15 cellular contexts compared by ENCODE assay signal in the genomic region with DNA sequence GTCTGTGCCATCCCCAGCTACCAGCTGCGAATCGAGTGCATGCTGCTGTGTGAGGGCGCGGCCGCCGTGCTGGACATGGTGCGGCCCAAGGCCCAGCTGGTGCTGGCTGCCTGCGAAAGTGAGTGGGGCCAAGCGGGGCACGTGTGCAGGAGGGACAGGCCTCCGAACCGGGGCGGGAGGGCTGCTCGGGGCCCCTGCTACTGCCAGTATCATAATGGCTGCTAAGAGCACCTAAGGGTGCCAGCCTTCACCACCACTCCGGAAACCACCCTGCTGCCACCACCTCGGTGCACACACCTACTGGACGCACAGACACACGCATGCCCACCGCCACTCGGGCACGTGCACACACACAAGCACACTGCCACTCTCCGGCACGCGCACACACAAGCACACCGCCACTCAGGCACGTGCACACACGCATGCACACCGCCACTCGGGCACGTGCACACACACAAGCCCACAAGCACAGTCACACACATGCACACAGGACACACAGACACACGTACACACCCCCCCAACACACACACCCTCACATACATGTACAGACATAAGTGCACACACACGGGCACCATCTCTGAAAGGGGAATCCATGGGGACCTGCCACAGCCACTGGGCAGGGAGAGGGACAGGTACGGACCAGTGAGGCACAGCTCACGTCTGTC. TPM values are rescaled to one million over a fixed set of nuclear protein-coding genes. Genes with fewer than 3 reads are reported as not detected.
A peak's percentile ranks its signal among the peaks of the same experiment; 100 is the strongest.
DNase-seq lines count a peak whose midpoint lies in the region; ATAC-seq and TF ChIP-seq lines count a peak whose summit lies in the region.
"Had no signal": no experiment of that assay in that cellular context is flagged by ENCODE, and none has a peak within 500 bp of the region (broad histone marks: within the 10 kb centered on the region; RNA-seq: fewer than 3 reads in every experiment).

No MANE protein-coding gene starts in this region.

- H3T11ph ChIP-seq in H9 (ENCODE audit: low read length) = no peak overlapping the region

- TF ChIP-seq RAD21 in IMR-90 (IDR thresholded peaks at IDR 0.05; ENCODE audit: low read length) = no peak

- in situ Hi-C loops in IMR-90 (cut with MboI; ENCODE audit: low sequenced_read_pairs) = no loop called here

- H3K36me3 Mint-ChIP-seq in H9 (ENCODE audit: insufficient read depth in 1 of 3, low read depth in 3 of 3) (peaks cover 4 to 22% (median 21%) of the 10 kb centered on the region in 3 experiments; a peak in 6 of 7 replicates), endothelial cell (ENCODE audit: low read depth, unreplicated experiment) (peaks cover 4% of the 10 kb centered on the region)

- no TSS peak for BruUV-seq in IMR-90 (replicated peaks; lab: Mats Ljungman, UMichigan)

- no peak for ATAC-seq in IMR-90 (ENCODE audit: low read depth)
- no peak for ATAC-seq in HG02642 (IDR thresholded peaks at IDR 0.05; ENCODE audit: poor library complexity, unreplicated experiment)
- ATAC-seq: A549, GM12878 had no signal

- H3K27ac Mint-ChIP-seq in H9 = peak overlapping the region in 2 of 3 experiments; percentile 14 to 80; a peak in 2 of 7 replicates
- no peak overlapping the region for H3K27ac Mint-ChIP-seq in endothelial cell (ENCODE audit: unreplicated experiment)
- H3K27ac Mint-ChIP-seq: CD4-positive, alpha-beta T cell had no signal

- H2BK120ac ChIP-seq in H9 (ENCODE audit: low read depth, low read length, poor library complexity, severe bottlenecking) = no peak overlapping the region
- H2BK120ac ChIP-seq in IMR-90 (ENCODE audit: low read depth, low read length) = no peak overlapping the region
- H2BK120ac ChIP-seq in trophoblast cell (ENCODE audit: insufficient read depth, low read length, poor library complexity) = no peak overlapping the region

- no peaks in the 10 kb centered on the region for H3K23me2 ChIP-seq in H9 (ENCODE audit: insufficient read length, low read depth, low read length, poor library complexity, severe bottlenecking)

- CTCF ChIA-PET in IMR-90 (lab: Yijun Ruan, JAX) = no interaction called here

- H2BK5ac ChIP-seq in H9 (ENCODE audit: insufficient read length, low read length) (no peak overlapping the region), IMR-90 (ENCODE audit: low read depth, low read length, poor library complexity, severe bottlenecking) (no peak overlapping the region), trophoblast cell (ENCODE audit: low read depth, low read length, poor library complexity) (no peak overlapping the region)

- no peak overlapping the region for H2BK12ac ChIP-seq in H9 (ENCODE audit: insufficient read length, low read depth, low read length)
- H2BK12ac ChIP-seq in trophoblast cell (ENCODE audit: low read length) = no peak overlapping the region

- H4K91ac ChIP-seq in H9 (ENCODE audit: insufficient read length, low read depth, low read length) (no peak overlapping the region), IMR-90 (ENCODE audit: insufficient read depth, low read depth, low read length) (no peak overlapping the region), trophoblast cell (ENCODE audit: low read depth, low read length) (no peak overlapping the region)

- H4K5ac ChIP-seq in H9 (ENCODE audit: insufficient read length, low read depth, low read length) = no peak overlapping the region
- H4K5ac ChIP-seq in IMR-90 (ENCODE audit: low read depth, low read length) = no peak overlapping the region

- H3K4me1 Mint-ChIP-seq in H9 (peaks cover 3 to 16% of the 10 kb centered on the region in 2 experiments), endothelial cell (ENCODE audit: unreplicated experiment) (no peaks in the 10 kb centered on the region)

- H3K36me3 ChIP-seq in IMR-90 (ENCODE audit: control insufficient read depth, insufficient read depth, low read length) (peaks cover 67% of the 10 kb centered on the region), trophoblast cell (ENCODE audit: control insufficient read depth in 1 of 2, insufficient read depth in 2 of 2, low read length in 2 of 2) (peaks cover 80 to 83% of the 10 kb centered on the region in 2 experiments)

- H2BK15ac ChIP-seq in H9 (ENCODE audit: low read depth, low read length) (no peak overlapping the region), IMR-90 (ENCODE audit: low read depth, low read length) (no peak overlapping the region)

- no peak overlapping the region for H2AK5ac ChIP-seq in H9 (ENCODE audit: insufficient read length, low read length)
- H2AK5ac ChIP-seq in IMR-90 (ENCODE audit: low read depth, low read length) = no peak overlapping the region
- no peak overlapping the region for H2AK5ac ChIP-seq in trophoblast cell (ENCODE audit: low read length)

- H3K56ac ChIP-seq in H9 (ENCODE audit: insufficient read length, low read depth, low read length) = no peak overlapping the region
- no peak overlapping the region for H3K56ac ChIP-seq in IMR-90 (ENCODE audit: extremely low read depth, insufficient read depth, low read length)

- no CpG with 5 or more reads among the region's 34 CpGs for WGBS in H9 (ENCODE audit: extremely low coverage, insufficient read length, low lambda C conversion rate)
- 93% methylated on average over 20 of the region's 34 CpGs; no CpG with 5 or more reads in 1 of the 2 experiments for WGBS in IMR-90 (ENCODE audit: extremely low coverage in 2 of 2, insufficient read length in 1 of 2), 2 experiments
- no CpG with 5 or more reads among the region's 34 CpGs for WGBS in trophoblast cell (ENCODE audit: extremely low coverage, insufficient coverage, insufficient read length)

- H3K27me3 Mint-ChIP-seq in H9 (ENCODE audit: low read depth) (no peaks in the 10 kb centered on the region), endothelial cell (ENCODE audit: unreplicated experiment) (peaks cover 7% of the 10 kb centered on the region)
- H3K27me3 Mint-ChIP-seq: CD4-positive, alpha-beta T cell had no signal

- no peaks in the 10 kb centered on the region for H3K9me3 ChIP-seq in H9 (ENCODE audit: control insufficient read depth, low read depth, low read length)
- no peaks in the 10 kb centered on the region for H3K9me3 ChIP-seq in IMR-90 (ENCODE audit: control insufficient read depth, insufficient read depth, low read length)
- H3K9me3 ChIP-seq in trophoblast cell (ENCODE audit: insufficient read depth, low read depth, low read length) = no peaks in the 10 kb centered on the region
- H3K9me3 ChIP-seq: A549 had no signal

- H3K23ac ChIP-seq in H9 (ENCODE audit: insufficient read length, low read depth, low read length) (no peak overlapping the region), IMR-90 (ENCODE audit: low read depth, low read length) (no peak overlapping the region), trophoblast cell (ENCODE audit: low read length) (no peak overlapping the region)

- H3K27ac ChIP-seq in H9 (ENCODE audit: insufficient read length, low read depth, low read length) (no peak overlapping the region), IMR-90 (ENCODE audit: insufficient read depth, low read length) (no peak overlapping the region), trophoblast cell (ENCODE audit: low read depth, low read length) (no peak overlapping the region)

- H3K9ac ChIP-seq in H9 (ENCODE audit: extremely low read depth, insufficient read length, low read length) (no peak overlapping the region), IMR-90 (ENCODE audit: low read depth, low read length) (no peak overlapping the region), trophoblast cell (ENCODE audit: low read length) (no peak overlapping the region)

- no peaks in the 10 kb centered on the region for H4K20me1 ChIP-seq in H9 (ENCODE audit: control insufficient read depth, insufficient read depth, insufficient read length)
- H4K20me1 ChIP-seq in IMR-90 (ENCODE audit: insufficient read depth, low read length) = peaks cover 22% of the 10 kb centered on the region

- no peaks in the 10 kb centered on the region for H3K79me1 ChIP-seq in H9 (ENCODE audit: insufficient read depth, low read depth, low read length, poor library complexity, severe bottlenecking)
- peaks cover 5 to 7% of the 10 kb centered on the region in 2 experiments; a peak in 1 of 4 replicates for H3K79me1 ChIP-seq in IMR-90 (ENCODE audit: low read depth in 1 of 2, low read length in 2 of 2)
- H3K79me1 ChIP-seq in trophoblast cell (ENCODE audit: low read length) = no peaks in the 10 kb centered on the region

- TF ChIP-seq POLR2A in IMR-90 (IDR thresholded peaks at IDR 0.05; ENCODE audit: low read depth, low read length) = no peak

- H3K4me3 ChIP-seq in IMR-90 (ENCODE audit: insufficient read depth, low read depth, low read length) (no peak overlapping the region), trophoblast cell (ENCODE audit: low read depth, low read length) (peak overlapping the region; percentile 41)
- H3K4me3 ChIP-seq: A549, GM12878 had no signal

- H2AK9ac ChIP-seq in IMR-90 (replicated peaks; ENCODE audit: low read depth, low read length, poor library complexity) = no peak overlapping the region

- H3K4ac ChIP-seq in H9 (ENCODE audit: low read depth, low read length) = no peak overlapping the region
- no peak overlapping the region for H3K4ac ChIP-seq in IMR-90 (ENCODE audit: low read depth, low read length)
- no peak overlapping the region for H3K4ac ChIP-seq in trophoblast cell (ENCODE audit: low read depth, low read length)

- H2BK20ac ChIP-seq in H9 (ENCODE audit: low read depth, low read length, poor library complexity, severe bottlenecking) (no peak overlapping the region), IMR-90 (ENCODE audit: low read depth, low read length) (no peak overlapping the region)

- TF ChIP-seq CTCF in H9 (conservative IDR thresholded peaks at IDR 0.05) = no peak
- no peak for TF ChIP-seq CTCF in IMR-90 (conservative IDR thresholded peaks at IDR 0.05; ENCODE audit: low read depth, low read length)
- no peak for TF ChIP-seq CTCF in endothelial cell (IDR thresholded peaks at IDR 0.05; ENCODE audit: unreplicated experiment)

- intact Hi-C loops in IMR-90 (cut with micrococcal nuclease) = no loop called here

- POLR2A ChIA-PET in IMR-90 (lab: Charles Lee; ENCODE audit: unreplicated experiment) = no interaction called here

- H4K8ac ChIP-seq in H9 (replicated peaks; ENCODE audit: insufficient read length, low read depth, low read length) (no peak overlapping the region), IMR-90 (ENCODE audit: low read depth in 2 of 2, low read length in 2 of 2) (no peak overlapping the region), trophoblast cell (ENCODE audit: low read depth, low read length) (no peak overlapping the region)

- H3K4me1 ChIP-seq in H9 (ENCODE audit: insufficient read depth, low read length) (no peaks in the 10 kb centered on the region), IMR-90 (ENCODE audit: control insufficient read depth, insufficient read depth, low read length) (peaks cover 4% of the 10 kb centered on the region; the same call in 1 of the 2 replicates), trophoblast cell (ENCODE audit: control insufficient read depth in 1 of 2, insufficient read depth in 2 of 2, low read length in 2 of 2) (no peaks in the 10 kb centered on the region)

- no peaks in the 10 kb centered on the region for H3K9me1 ChIP-seq in IMR-90 (ENCODE audit: insufficient read depth, low read length)

- no peak overlapping the region for H2AFZ ChIP-seq in H9 (ENCODE audit: low read length)
- peak overlapping the region; percentile 58 for H2AFZ ChIP-seq in IMR-90 (replicated peaks; ENCODE audit: low read length, poor library complexity)
- no peak overlapping the region for H2AFZ ChIP-seq in trophoblast cell (ENCODE audit: insufficient read depth, low read length, poor library complexity)

- H3K27me3 ChIP-seq in H9 (ENCODE audit: insufficient read depth, low read length) (no peaks in the 10 kb centered on the region), IMR-90 (ENCODE audit: control insufficient read depth, insufficient read depth, low read length) (no peaks in the 10 kb centered on the region), trophoblast cell (ENCODE audit: insufficient read depth, low read length) (no peaks in the 10 kb centered on the region)

- H3K18ac ChIP-seq in H9 (ENCODE audit: insufficient read length, low read depth, low read length) (no peak overlapping the region), IMR-90 (ENCODE audit: low read depth, low read length) (no peak overlapping the region), trophoblast cell (ENCODE audit: low read length) (no peak overlapping the region)

- H4K12ac ChIP-seq in trophoblast cell (ENCODE audit: low read depth, low read length) = no peak overlapping the region

- dilution Hi-C loops in IMR-90 (cut with HindIII; ENCODE audit: low sequenced_read_pairs, unreplicated experiment) = no loop called here

- no peak for DNase-seq in H9
- no peak for DNase-seq in IMR-90
- no peak for DNase-seq in endothelial cell (ENCODE audit: low spot score)
- DNase-seq in trophoblast cell = no peak
- no peak for DNase-seq in NOMO-1 treated with DMSO at 0.1 percent for 48 hours (lab: John Stamatoyannopoulos, UW; ENCODE audit: unreplicated experiment)
- no peak for DNase-seq in NOMO-1 treated with dmso at 0.1 percent for 144 hours (lab: John Stamatoyannopoulos, UW; ENCODE audit: unreplicated experiment)
- no peak for DNase-seq in activated CD4-positive, alpha-beta T cell treated with anti-CD3 and anti-CD28 coated beads for 4 hours
- DNase-seq: C1 segment of cervical spinal cord; CD4-positive, alpha-beta T cell; DMS79; GOT3; HCEC 1CT had no signal

- H3K14ac ChIP-seq in H9 (ENCODE audit: insufficient read depth, low read length) (no peak overlapping the region), IMR-90 (replicated peaks; ENCODE audit: low read depth, low read length) (no peak overlapping the region), trophoblast cell (ENCODE audit: low read length) (no peak overlapping the region)

- no peaks in the 10 kb centered on the region for H3K9me3 Mint-ChIP-seq in H9
- H3K9me3 Mint-ChIP-seq in endothelial cell (ENCODE audit: unreplicated experiment) = no peaks in the 10 kb centered on the region
- H3K9me3 Mint-ChIP-seq: CD4-positive, alpha-beta T cell had no signal

- H3K4me2 ChIP-seq in H9 (ENCODE audit: insufficient read depth, insufficient read length, low read length) = no peak overlapping the region
- no peak overlapping the region for H3K4me2 ChIP-seq in IMR-90 (ENCODE audit: low read depth, low read length)
- no peak overlapping the region for H3K4me2 ChIP-seq in trophoblast cell (ENCODE audit: low read length)
- H3K4me2 ChIP-seq: A549 had no signal

- H3K79me2 ChIP-seq in H9 (ENCODE audit: insufficient read depth, low read length) (no peaks in the 10 kb centered on the region), trophoblast cell (ENCODE audit: control insufficient read depth, insufficient read depth, low read length, poor library complexity) (no peaks in the 10 kb centered on the region)

- H3K4me3 Mint-ChIP-seq in H9 = no peak overlapping the region
- peak overlapping the region; percentile 80 for H3K4me3 Mint-ChIP-seq in endothelial cell (ENCODE audit: unreplicated experiment)
- H3K4me3 Mint-ChIP-seq: CD4-positive, alpha-beta T cell had no signal

RNA-seq across cellular contexts. Expression of a gene that starts 13.8 kb away (rescaled TPM):
- total RNA-seq in H9 (2021) = 7.8 and 8.5 TPM in 2 replicates
- total RNA-seq in IMR-90 (2012; rRNA removed) = 1.8 and 2.5 TPM in 2 replicates
- polyA plus RNA-seq in IMR-90 (2012; rRNA removed) = 3.9 and 5.2 TPM in 2 replicates
- 5.9 and 6.5 TPM in 2 replicates for polyA plus RNA-seq in IMR-90 (2012; cell fraction: cytosol; rRNA removed)
- 28.6 and 32.1 TPM in 2 replicates for polyA plus RNA-seq in IMR-90 (2012; cell fraction: nucleus; rRNA removed; ENCODE audit: low replicate concordance)
- 6.1 TPM for total RNA-seq in endothelial cell (ENCODE audit: unreplicated experiment)
- 2.9 and 3.4 TPM in 2 replicates for polyA plus RNA-seq in trophoblast cell (2013)

RNA-seq across cellular contexts. Expression of a gene that starts 20.8 kb away (rescaled TPM):
- total RNA-seq in H9 (2021) (58.3 and 59.1 TPM in 2 replicates), IMR-90 (2012; rRNA removed) (16.8 and 20.0 TPM in 2 replicates), endothelial cell (ENCODE audit: unreplicated experiment) (97.2 TPM)
- polyA plus RNA-seq in IMR-90 (2012; rRNA removed) = 62.1 and 76.2 TPM in 2 replicates
- polyA plus RNA-seq in IMR-90 (2012; cell fraction: cytosol; rRNA removed) = 39.3 and 68.1 TPM in 2 replicates
- 179 and 366 TPM in 2 replicates for polyA plus RNA-seq in IMR-90 (2012; cell fraction: nucleus; rRNA removed; ENCODE audit: low replicate concordance)
- 87.6 and 90.6 TPM in 2 replicates for polyA plus RNA-seq in trophoblast cell (2013)

RNA-seq across cellular contexts. Expression of a gene that starts 42.7 kb away (rescaled TPM):
- total RNA-seq in H9 (2021) (125 and 128 TPM in 2 replicates), IMR-90 (2012; rRNA removed) (132 and 166 TPM in 2 replicates), endothelial cell (ENCODE audit: unreplicated experiment) (84.3 TPM)
- polyA plus RNA-seq in IMR-90 (2012; rRNA removed) = 184 and 248 TPM in 2 replicates
- polyA plus RNA-seq in IMR-90 (2012; cell fraction: cytosol; rRNA removed) = 392 and 403 TPM in 2 replicates
- polyA plus RNA-seq in IMR-90 (2012; cell fraction: nucleus; rRNA removed; ENCODE audit: low replicate concordance) = 69.2 and 188 TPM in 2 replicates
- 88.0 and 93.0 TPM in 2 replicates for polyA plus RNA-seq in trophoblast cell (2013)
